ENCODE assay signal across 8 cellular contexts in the genomic region with DNA sequence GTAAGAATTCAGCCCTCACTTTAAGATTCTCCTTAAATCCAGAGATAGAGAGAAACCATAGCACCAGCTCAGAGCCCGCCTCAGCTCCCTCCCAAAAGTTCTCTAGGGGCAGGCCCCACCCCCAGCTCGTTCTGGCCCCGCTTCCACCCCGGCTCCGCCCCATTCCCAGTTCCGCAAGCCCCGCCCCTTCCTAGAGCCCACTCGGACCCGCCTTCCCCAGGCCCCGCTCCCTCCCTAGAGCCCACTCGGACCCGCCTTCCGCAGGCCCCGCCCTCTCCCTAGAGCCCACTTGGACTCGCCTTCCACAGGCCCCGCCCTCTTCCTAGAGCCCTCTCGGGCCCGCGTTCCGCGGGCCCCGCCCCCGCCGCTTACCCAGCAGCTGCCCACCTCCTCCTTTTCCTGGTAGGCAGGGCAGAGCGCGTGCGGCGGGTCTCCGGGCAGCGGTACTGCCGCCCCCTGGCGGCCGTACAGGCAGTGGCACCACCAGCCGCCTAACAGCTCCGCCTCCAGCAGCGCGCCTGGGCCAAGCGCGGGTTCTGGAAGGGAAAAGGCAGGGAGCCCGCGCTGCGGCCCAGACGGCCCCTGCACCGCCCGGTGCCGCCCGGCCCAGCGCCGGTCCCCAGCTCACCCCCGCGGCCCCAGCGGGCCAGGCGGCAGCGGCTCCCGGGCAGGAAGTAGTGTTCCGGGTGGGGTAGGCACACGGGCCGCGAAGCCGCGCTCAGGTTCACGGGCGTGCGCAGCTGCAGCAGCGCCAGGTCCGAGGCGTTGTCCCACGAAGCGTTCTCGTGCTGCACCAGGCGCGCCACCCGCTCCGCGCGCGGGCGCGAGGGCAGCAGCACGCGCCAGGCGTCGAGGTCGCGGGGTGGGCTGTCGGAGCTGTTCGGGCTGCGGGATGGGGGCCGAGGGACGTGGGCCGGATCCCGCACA. TPM values are rescaled to one million over a fixed set of nuclear protein-coding genes. Genes with fewer than 3 reads are reported as not detected.
DNase-seq lines count a peak whose midpoint lies in the region; ATAC-seq and TF ChIP-seq lines count a peak whose summit lies in the region.

No MANE protein-coding gene starts in this region.

- H3K27ac ChIP-seq in HCT116 (ENCODE audit: low read depth, low read length) (peak overlapping the region; percentile 72), MM.1S (ENCODE audit: low read length) (no peak overlapping the region; the same call in 1 of the 2 replicates), foreskin keratinocyte (peak overlapping the region; percentile 19)

- H3K4me2 ChIP-seq in HCT116 (ENCODE audit: low read length) (peak overlapping the region; percentile 80), MM.1S (ENCODE audit: low read depth, low read length) (peak overlapping the region; percentile 83)

- H3K9ac ChIP-seq in HCT116 (ENCODE audit: low read length) (peak overlapping the region; percentile 69), MM.1S (ENCODE audit: low read length) (peak overlapping the region; percentile 10; the same call in 1 of the 2 replicates)

- POLR2A ChIA-PET in HCT116 (lab: Charles Lee), result interaction anchor here (0.6 to 9.9 kb wide), 13 partner anchors 8 to 1022 kb away, joined by 3 to 84 read pairs (median 4); a partner anchor contains a TSS

- intact Hi-C loops in HCT116 (cut with micrococcal nuclease), result loop anchor here (1.0 kb wide), 2 partner anchors 25 to 48 kb away; a partner anchor contains a TSS

- H3K79me2 ChIP-seq in HCT116 (ENCODE audit: insufficient read depth, low read length) (no peaks in the 10 kb centered on the region), MM.1S (ENCODE audit: low read length) (no peaks in the 10 kb centered on the region)

- H3K9me2 ChIP-seq in HCT116 (ENCODE audit: insufficient read depth), result no peaks in the 10 kb centered on the region
- no peaks in the 10 kb centered on the region for H3K9me2 ChIP-seq in MM.1S (replicated peaks; ENCODE audit: insufficient read depth, low read length)

- H3K27me3 ChIP-seq in HCT116 (ENCODE audit: insufficient read depth, low read length) (no peaks in the 10 kb centered on the region), MM.1S (replicated peaks; ENCODE audit: insufficient read depth, low read length) (peaks cover 33% of the 10 kb centered on the region), foreskin keratinocyte (peaks cover 2% of the 10 kb centered on the region), neuron (ENCODE audit: insufficient read depth, low read length) (peaks cover 17% of the 10 kb centered on the region)

- no peak for TF ChIP-seq POLR2A in HCT116 (IDR thresholded peaks at IDR 0.05; ENCODE audit: borderline replicate concordance, extremely low read depth, insufficient read depth, insufficient read length)

- peak; percentile 85 for ATAC-seq in HCT116
- ATAC-seq in foreskin keratinocyte, result peak; percentile 81

- RAD21 ChIA-PET in HCT116 (lab: Charles Lee; ENCODE audit: low non-redundant PET in 1 of 2, low total read pairs in 2 of 2, uncharacterized antibody in 2 of 2, unreplicated experiment in 2 of 2), result interaction anchor here (0.6 to 1.8 kb wide), 11 partner anchors 25 to 240 kb away, joined by 3 to 10 read pairs (median 4); a partner anchor contains a TSS

- no peak overlapping the region for H2AFZ ChIP-seq in HCT116 (ENCODE audit: low read depth, low read length, poor library complexity, severe bottlenecking)
- H2AFZ ChIP-seq in MM.1S (ENCODE audit: low read length), result peak overlapping the region; percentile 80
- H2AFZ ChIP-seq in neuron (ENCODE audit: low read depth, low read length), result peak overlapping the region; percentile 96

- CTCF ChIA-PET in HCT116 (lab: Charles Lee), result interaction anchor here (0.6 to 2.2 kb wide), 30 partner anchors 9 to 731 kb away, joined by 3 to 30 read pairs (median 5); a partner anchor contains a TSS

- peak overlapping the region; percentile 30 to 48 for H3K4me3 ChIP-seq in HCT116 (replicated peaks in 1 of 2; ENCODE audit: low read depth in 1 of 2, low read length in 2 of 2)
- H3K4me3 ChIP-seq in MM.1S (ENCODE audit: low read length), result peak overlapping the region; percentile 45
- H3K4me3 ChIP-seq in neuron (ENCODE audit: low read length), result peak overlapping the region; percentile 49

- TF ChIP-seq CTCF in HCT116 (IDR thresholded peaks at IDR 0.05 in 2 of 3, conservative IDR thresholded peaks at IDR 0.05 in 1 of 3; ENCODE audit: borderline replicate concordance in 1 of 3, insufficient read depth in 1 of 3, low read depth in 2 of 3, low read length in 2 of 3), result peak in 2 of 3 experiments; percentile 84 to 96; a peak in 4 of 6 replicates
- peak; percentile 80 for TF ChIP-seq CTCF in MM.1S (IDR thresholded peaks at IDR 0.05; ENCODE audit: low read length)
- TF ChIP-seq CTCF in foreskin keratinocyte (conservative IDR thresholded peaks at IDR 0.05), result peak; percentile 100

- H3K9me3 ChIP-seq in HCT116 (ENCODE audit: control insufficient read depth in 1 of 2, insufficient read depth in 1 of 2, low read depth in 1 of 2, low read length in 2 of 2) (no peaks in the 10 kb centered on the region), MM.1S (replicated peaks; ENCODE audit: insufficient read depth, low read length) (no peaks in the 10 kb centered on the region), neuron (ENCODE audit: low read length) (no peaks in the 10 kb centered on the region)

- H3K36me3 ChIP-seq in HCT116 (ENCODE audit: control insufficient read depth in 1 of 2, insufficient read depth in 2 of 2, low read length in 2 of 2) (no peaks in the 10 kb centered on the region), MM.1S (replicated peaks; ENCODE audit: insufficient read depth, low read length) (no peaks in the 10 kb centered on the region), neuron (ENCODE audit: insufficient read depth, low read length) (no peaks in the 10 kb centered on the region)

- H3K4me1 ChIP-seq in HCT116 (ENCODE audit: control insufficient read depth in 1 of 2, insufficient read depth in 2 of 2, low read length in 2 of 2) (peaks cover 36 to 53% of the 10 kb centered on the region in 2 experiments), MM.1S (ENCODE audit: low read length) (peaks cover 8% of the 10 kb centered on the region), foreskin keratinocyte (peaks cover 10% of the 10 kb centered on the region), neuron (ENCODE audit: insufficient read depth, low read length) (peaks cover 6% of the 10 kb centered on the region)

- no peaks in the 10 kb centered on the region for H3F3A ChIP-seq in MM.1S (ENCODE audit: insufficient read depth, low read length)

- DNase-seq in GDM1 (lab: John Stamatoyannopoulos, UW) (peak; percentile 99), HCT116 (ENCODE audit: low read depth, low spot score) (peak; percentile 96), MM.1S (peak; percentile 98), SHP77 treated with DMSO at 0.1 percent for 48 hours (lab: John Stamatoyannopoulos, UW) (peak; percentile 98), activated gamma-delta T cell treated with Interleukin-2 at 50 U/mL for 16 hours (peak; percentile 95), foreskin keratinocyte (peak; percentile 89 to 95), stromal cell of bone marrow (ENCODE audit: low read depth) (peak; percentile 97)

- H4K20me1 ChIP-seq in HCT116 (ENCODE audit: insufficient read depth), result no peaks in the 10 kb centered on the region
- H4K20me1 ChIP-seq in MM.1S (ENCODE audit: insufficient read depth, low read length), result no peaks in the 10 kb centered on the region

- BruUV-seq in HCT116 (replicated peaks; lab: Mats Ljungman, UMichigan), result no TSS peak

- no peak for TF ChIP-seq RAD21 in HCT116 (IDR thresholded peaks at IDR 0.05; ENCODE audit: low read depth)

TF ChIP-seq in HCT116, 20 proteins besides CTCF, POLR2A, EP300 and RAD21 (continues in another document):
- TF ChIP-seq, protein P1, sequence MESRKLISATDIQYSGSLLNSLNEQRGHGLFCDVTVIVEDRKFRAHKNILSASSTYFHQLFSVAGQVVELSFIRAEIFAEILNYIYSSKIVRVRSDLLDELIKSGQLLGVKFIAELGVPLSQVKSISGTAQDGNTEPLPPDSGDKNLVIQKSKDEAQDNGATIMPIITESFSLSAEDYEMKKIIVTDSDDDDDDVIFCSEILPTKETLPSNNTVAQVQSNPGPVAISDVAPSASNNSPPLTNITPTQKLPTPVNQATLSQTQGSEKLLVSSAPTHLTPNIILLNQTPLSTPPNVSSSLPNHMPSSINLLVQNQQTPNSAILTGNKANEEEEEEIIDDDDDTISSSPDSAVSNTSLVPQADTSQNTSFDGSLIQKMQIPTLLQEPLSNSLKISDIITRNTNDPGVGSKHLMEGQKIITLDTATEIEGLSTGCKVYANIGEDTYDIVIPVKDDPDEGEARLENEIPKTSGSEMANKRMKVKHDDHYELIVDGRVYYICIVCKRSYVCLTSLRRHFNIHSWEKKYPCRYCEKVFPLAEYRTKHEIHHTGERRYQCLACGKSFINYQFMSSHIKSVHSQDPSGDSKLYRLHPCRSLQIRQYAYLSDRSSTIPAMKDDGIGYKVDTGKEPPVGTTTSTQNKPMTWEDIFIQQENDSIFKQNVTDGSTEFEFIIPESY (IDR thresholded peaks at IDR 0.05; ENCODE audit: extremely low read depth, insufficient replicate concordance, low read length), result no peak
- no peak for TF ChIP-seq ZNF274 (IDR thresholded peaks at IDR 0.05; ENCODE audit: low read depth, low read length)
- TF ChIP-seq EGR1 (IDR thresholded peaks at IDR 0.05; ENCODE audit: low read depth), result no peak
- TF ChIP-seq FOSL1 (IDR thresholded peaks at IDR 0.05; ENCODE audit: low read depth), result no peak
- TF ChIP-seq JUND (IDR thresholded peaks at IDR 0.05), result no peak
- peak; percentile 7; the same call in 1 of the 2 replicates for TF ChIP-seq POLR2AphosphoS5 (IDR thresholded peaks at IDR 0.05; ENCODE audit: low read depth, low read length)
- TF ChIP-seq CEBPB (IDR thresholded peaks at IDR 0.05; ENCODE audit: low read depth), result no peak
- no peak for TF ChIP-seq EZH2phosphoT487 (IDR thresholded peaks at IDR 0.05; ENCODE audit: borderline replicate concordance)

RNA-seq across cellular contexts. Expression of a gene that starts 6.8 kb away (rescaled TPM):
- total RNA-seq in HCT116 (2021; ENCODE audit: unreplicated experiment) (42.6 TPM), foreskin keratinocyte (50.2 and 54.2 TPM in 2 replicates)
- 67.9 and 80.9 TPM in 2 replicates for polyA plus RNA-seq in HCT116 (2012)
- 77.6 and 85.5 TPM in 2 replicates for polyA plus RNA-seq in foreskin keratinocyte

RNA-seq across cellular contexts. Expression of a gene that starts 7.5 kb away (rescaled TPM):
- not detected for total RNA-seq in HCT116 (2021; ENCODE audit: unreplicated experiment)
- 0.33 and 0.92 TPM in 2 replicates for polyA plus RNA-seq in HCT116 (2012)
- 0.31 and 0.53 TPM in 2 replicates for total RNA-seq in foreskin keratinocyte
- polyA plus RNA-seq in foreskin keratinocyte, result 0.34 and 0.69 TPM in 2 replicates

RNA-seq across cellular contexts. Expression of a gene that starts 24.9 kb away (rescaled TPM):
- total RNA-seq in HCT116 (2021; ENCODE audit: unreplicated experiment), result 44.9 TPM
- polyA plus RNA-seq in HCT116 (2012), result 39.3 and 40.7 TPM in 2 replicates
- total RNA-seq in foreskin keratinocyte, result 33.6 and 34.3 TPM in 2 replicates
- polyA plus RNA-seq in foreskin keratinocyte, result 26.7 and 29.5 TPM in 2 replicates

RNA-seq across cellular contexts. Expression of a gene that starts 34.2 kb away (rescaled TPM):
- total RNA-seq in HCT116 (2021; ENCODE audit: unreplicated experiment) (60.7 TPM), foreskin keratinocyte (41.1 and 41.9 TPM in 2 replicates)
- 85.2 and 87.3 TPM in 2 replicates for polyA plus RNA-seq in HCT116 (2012)
- 58.7 and 60.3 TPM in 2 replicates for polyA plus RNA-seq in foreskin keratinocyte

RNA-seq across cellular contexts. Expression of a gene that starts 37.6 kb away (rescaled TPM):
- total RNA-seq in HCT116 (2021; ENCODE audit: unreplicated experiment) (522 TPM), foreskin keratinocyte (99.8 and 114 TPM in 2 replicates)
- polyA plus RNA-seq in HCT116 (2012), result 224 and 307 TPM in 2 replicates
- 355 and 388 TPM in 2 replicates for polyA plus RNA-seq in foreskin keratinocyte
